In the genomic region with DNA sequence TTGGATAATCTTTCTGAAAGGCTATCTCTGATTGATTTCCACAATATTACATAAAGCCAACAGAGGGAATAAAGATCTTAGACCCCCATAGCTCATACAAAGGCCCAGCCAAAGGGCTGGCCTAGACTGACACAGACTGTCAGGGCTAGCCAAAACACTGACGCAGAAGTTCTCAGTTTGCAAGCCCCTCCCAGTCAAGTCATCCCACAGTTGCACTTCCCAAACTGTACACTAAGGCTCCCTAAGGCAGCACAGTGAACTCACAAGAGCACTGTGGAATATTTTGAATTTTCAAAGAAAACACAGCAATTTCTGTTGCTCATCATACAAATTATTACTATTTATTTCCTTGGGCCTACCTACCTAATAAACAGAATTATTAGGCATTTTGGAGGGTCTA, we compare ENCODE assay signal across 20 cellular contexts.
A peak's percentile ranks its signal among the peaks of the same experiment; 100 is the strongest.
DNase-seq lines count a peak whose midpoint lies in the region; ATAC-seq, FAIRE-seq and TF ChIP-seq lines count a peak whose summit lies in the region.
"Had no signal": no experiment of that assay in that cellular context is flagged by ENCODE, and none has a peak within 500 bp of the region (broad histone marks: within the 10 kb centered on the region; RNA-seq: fewer than 3 reads in every experiment).

No MANE protein-coding gene starts in this region.

- peaks cover 22% of the 10 kb centered on the region for H3K4me1 Mint-ChIP-seq in MCF 10A (ENCODE audit: insufficient read depth, unreplicated experiment)
- H3K4me1 Mint-ChIP-seq: naive B cell; stimulated activated naive CD8-positive, alpha-beta T cell treated with anti-CD3 and anti-CD28 coated beads, Interleukin-15, amount 100 ng/mL, for 72 hours had no signal

- no peak overlapping the region for H2AFZ ChIP-seq in HepG2 (ENCODE audit: low read length)

- TF ChIP-seq POLR2A in breast epithelium (IDR thresholded peaks at IDR 0.05) = no peak
- no peak for TF ChIP-seq POLR2A in HepG2 (IDR thresholded peaks at IDR 0.05; ENCODE audit: insufficient read depth in 1 of 2, low read depth in 2 of 2, low read length in 2 of 2)

- H3K4me3 ChIP-seq in breast epithelium (no peak overlapping the region), fibroblast of mammary gland (ENCODE audit: control insufficient read depth, low read depth, low read length) (no peak overlapping the region), skeletal muscle cell (ENCODE audit: low read depth, low read length) (no peak overlapping the region), HepG2 (replicated peaks in 1 of 3; ENCODE audit: insufficient read depth in 1 of 3, low read depth in 2 of 3, low read length in 3 of 3) (no peak overlapping the region)
- H3K4me3 ChIP-seq: esophagus squamous epithelium, SK-N-MC had no signal

- peak; percentile 42 for DNase-seq in MCF 10A (ENCODE audit: unreplicated experiment)
- DNase-seq in breast epithelium (ENCODE audit: low spot score in 2 of 2) = no peak
- peak; percentile 2 for DNase-seq in SK-MEL-5 (ENCODE audit: low read depth, low spot score)
- peak; percentile 81 for DNase-seq in fibroblast of mammary gland (ENCODE audit: low read depth)
- peak; percentile 42 for DNase-seq in skeletal muscle cell (ENCODE audit: low read depth)
- no peak for DNase-seq in HepG2 (ENCODE audit: low spot score)
- DNase-seq in omental fat pad (ENCODE audit: low spot score) = no peak
- no peak for DNase-seq in AML-193 (lab: John Stamatoyannopoulos, UW)
- DNase-seq: aorta; COR-L47; esophagus squamous epithelium; GF-D8; naive B cell; NCI-H1694; NCI-H446; stimulated activated CD4-positive, alpha-beta T cell treated with anti-CD3 and anti-CD28 coated beads, Interleukin-15, amount 100 ng/mL, for 24 hours; stimulated activated naive CD8-positive, alpha-beta T cell treated with anti-CD3 and anti-CD28 coated beads, Interleukin-15, amount 100 ng/mL, for 72 hours had no signal

- 43% methylated on average over 1 of the region's 1 CpG for whole genome bisulfite sequencing in HepG2 (ENCODE audit: low lambda C conversion rate)

- POLR2A ChIA-PET in MCF 10A (lab: Yijun Ruan, JAX) = interaction anchor here (0.6 kb wide), 1 partner anchor 111 kb away, joined by 3 read pairs; no protein-coding TSS in a partner anchor
- POLR2A ChIA-PET in HepG2 (lab: Yijun Ruan, JAX) = no interaction called here

- FAIRE-seq in HepG2 (lab: Jason Lieb, UNC) = no peak
- FAIRE-seq: urothelium cell line had no signal

- H3K36me3 Mint-ChIP-seq in MCF 10A (ENCODE audit: insufficient read depth, unreplicated experiment) = no peaks in the 10 kb centered on the region

- CTCF ChIA-PET in MCF 10A (lab: Yijun Ruan, JAX) (no interaction called here), HepG2 (lab: Yijun Ruan, JAX; ENCODE audit: low intra/inter-chr PET ratio, low total read pairs) (no interaction called here)

- H3K9me3 ChIP-seq in breast epithelium = no peaks in the 10 kb centered on the region
- no peaks in the 10 kb centered on the region for H3K9me3 ChIP-seq in HepG2 (ENCODE audit: low read length)
- H3K9me3 ChIP-seq: esophagus squamous epithelium had no signal

- H3K36me3 ChIP-seq in breast epithelium = no peaks in the 10 kb centered on the region
- H3K36me3 ChIP-seq in HepG2 (replicated peaks in 1 of 2; ENCODE audit: control insufficient read depth in 1 of 2, insufficient read depth in 2 of 2, low read length in 2 of 2) = no peaks in the 10 kb centered on the region
- H3K36me3 ChIP-seq: esophagus squamous epithelium had no signal

- H3K4me1 ChIP-seq in breast epithelium (no peaks in the 10 kb centered on the region), HepG2 (ENCODE audit: insufficient read depth, low read length) (no peaks in the 10 kb centered on the region)
- H3K4me1 ChIP-seq: esophagus squamous epithelium had no signal

- H3K4me3 Mint-ChIP-seq in MCF 10A (ENCODE audit: unreplicated experiment) = no peak overlapping the region
- H3K4me3 Mint-ChIP-seq: naive B cell; stimulated activated naive CD8-positive, alpha-beta T cell treated with anti-CD3 and anti-CD28 coated beads, Interleukin-15, amount 100 ng/mL, for 72 hours had no signal

- TF ChIP-seq EP300 in HepG2 (IDR thresholded peaks at IDR 0.05; ENCODE audit: low read depth in 2 of 2, low read length in 2 of 2) (no peak), HepG2 (CRISPR knock-in tag; IDR thresholded peaks at IDR 0.05; ENCODE audit: borderline replicate concordance) (no peak)

- intact Hi-C loops in MCF 10A (cut with micrococcal nuclease) = no loop called here
- intact Hi-C loops in breast epithelium (cut with DNase I; ENCODE audit: low total_unique reads) = no loop called here
- intact Hi-C loops in HepG2 (cut with micrococcal nuclease; ENCODE audit: unreplicated experiment) = no loop called here

- H3K27ac ChIP-seq in breast epithelium (no peak overlapping the region), HepG2 (ENCODE audit: extremely low read length, insufficient read depth, low read length) (no peak overlapping the region)
- H3K27ac ChIP-seq: esophagus squamous epithelium, SK-N-MC had no signal

- H3K27me3 Mint-ChIP-seq in MCF 10A (ENCODE audit: insufficient read depth, unreplicated experiment) = no peaks in the 10 kb centered on the region

- TF ChIP-seq RAD21 in HepG2 (CRISPR knock-in tag; IDR thresholded peaks at IDR 0.05) = no peak

- no peaks in the 10 kb centered on the region for H4K20me1 ChIP-seq in HepG2 (ENCODE audit: insufficient read depth, low read length)

- H3K27me3 ChIP-seq in breast epithelium (no peaks in the 10 kb centered on the region), HepG2 (ENCODE audit: control insufficient read depth in 1 of 2, insufficient read depth in 2 of 2, low read length in 2 of 2) (peaks cover 0 to 5% of the 10 kb centered on the region in 2 experiments; a peak in 1 of 5 replicates)
- H3K27me3 ChIP-seq: esophagus squamous epithelium had no signal

- no peaks in the 10 kb centered on the region for H3K9me3 Mint-ChIP-seq in MCF 10A (ENCODE audit: unreplicated experiment)
- H3K9me3 Mint-ChIP-seq: stimulated activated naive CD8-positive, alpha-beta T cell treated with anti-CD3 and anti-CD28 coated beads, Interleukin-15, amount 100 ng/mL, for 72 hours had no signal

- no peak overlapping the region for H3K4me2 ChIP-seq in HepG2 (ENCODE audit: low read depth, low read length)

- H3K79me2 ChIP-seq in HepG2 (ENCODE audit: insufficient read depth, low read length) = no peaks in the 10 kb centered on the region

- in situ Hi-C loops in SK-MEL-5 (cut with HindIII; ENCODE audit: low pct_unique_long_range_greater_than_20kb, low sequenced_read_pairs) = no loop called here
- in situ Hi-C loops in HepG2 (cut with HindIII; ENCODE audit: extremely low pct_ligation_motif_present, low pct_unique_long_range_greater_than_20kb) = no loop called here

- BruUV-seq in MCF 10A (replicated peaks; lab: Mats Ljungman, UMichigan) (no TSS peak), HepG2 (replicated peaks; lab: Mats Ljungman, UMichigan) (no TSS peak)

- H3K9ac ChIP-seq in HepG2 (ENCODE audit: insufficient read depth, low read depth, low read length) = no peak overlapping the region

- no peak for ATAC-seq in HepG2
- no peak for ATAC-seq in omental fat pad (ENCODE audit: low FRiP score)
- ATAC-seq: left lobe of liver; stimulated activated naive CD8-positive, alpha-beta T cell treated with anti-CD3 and anti-CD28 coated beads, Interleukin-15, amount 100 ng/mL, for 72 hours had no signal

- TF ChIP-seq CTCF in MCF 10A (IDR thresholded peaks at IDR 0.05; ENCODE audit: unreplicated experiment) (no peak), breast epithelium (IDR thresholded peaks at IDR 0.05) (no peak), fibroblast of mammary gland (conservative IDR thresholded peaks at IDR 0.05; ENCODE audit: control insufficient read depth, insufficient read depth, low read depth, low read length) (peak; percentile 36), HepG2 (CRISPR knock-in tag; IDR thresholded peaks at IDR 0.05) (no peak), omental fat pad (IDR thresholded peaks at IDR 0.05) (no peak)

- H3K27ac Mint-ChIP-seq in MCF 10A (ENCODE audit: low read depth, unreplicated experiment) = no peak overlapping the region
- H3K27ac Mint-ChIP-seq: naive B cell; stimulated activated naive CD8-positive, alpha-beta T cell treated with anti-CD3 and anti-CD28 coated beads, Interleukin-15, amount 100 ng/mL, for 72 hours had no signal

TF ChIP-seq in HepG2, 621 proteins besides CTCF, POLR2A, EP300 and RAD21 (continues in another document):
- TF ChIP-seq RARA (CRISPR knock-in tag; IDR thresholded peaks at IDR 0.05) (no peak), ATAD3A (CRISPR knock-in tag; IDR thresholded peaks at IDR 0.05) (no peak), CC2D1A (CRISPR knock-in tag; IDR thresholded peaks at IDR 0.05) (no peak), LCORL (IDR thresholded peaks at IDR 0.05) (no peak), LCORL (CRISPR knock-in tag; IDR thresholded peaks at IDR 0.05) (no peak), RAD51 (IDR thresholded peaks at IDR 0.05; ENCODE audit: borderline replicate concordance) (no peak), KAT8 (CRISPR knock-in tag; IDR thresholded peaks at IDR 0.05) (no peak), ZNF790 (CRISPR knock-in tag; IDR thresholded peaks at IDR 0.05; ENCODE audit: borderline replicate concordance) (no peak), ZNF530 (CRISPR knock-in tag; IDR thresholded peaks at IDR 0.05; ENCODE audit: low read depth) (no peak), ZNF564 (CRISPR knock-in tag; IDR thresholded peaks at IDR 0.05) (no peak), MTA1 (CRISPR knock-in tag; IDR thresholded peaks at IDR 0.05; ENCODE audit: borderline replicate concordance) (no peak), ZNF747 (CRISPR knock-in tag; IDR thresholded peaks at IDR 0.05; ENCODE audit: borderline replicate concordance) (no peak)
- TF ChIP-seq, protein P1, sequence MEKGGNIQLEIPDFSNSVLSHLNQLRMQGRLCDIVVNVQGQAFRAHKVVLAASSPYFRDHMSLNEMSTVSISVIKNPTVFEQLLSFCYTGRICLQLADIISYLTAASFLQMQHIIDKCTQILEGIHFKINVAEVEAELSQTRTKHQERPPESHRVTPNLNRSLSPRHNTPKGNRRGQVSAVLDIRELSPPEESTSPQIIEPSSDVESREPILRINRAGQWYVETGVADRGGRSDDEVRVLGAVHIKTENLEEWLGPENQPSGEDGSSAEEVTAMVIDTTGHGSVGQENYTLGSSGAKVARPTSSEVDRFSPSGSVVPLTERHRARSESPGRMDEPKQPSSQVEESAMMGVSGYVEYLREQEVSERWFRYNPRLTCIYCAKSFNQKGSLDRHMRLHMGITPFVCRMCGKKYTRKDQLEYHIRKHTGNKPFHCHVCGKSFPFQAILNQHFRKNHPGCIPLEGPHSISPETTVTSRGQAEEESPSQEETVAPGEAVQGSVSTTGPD (CRISPR knock-in tag; IDR thresholded peaks at IDR 0.05) = no peak
- TF ChIP-seq, protein P2, sequence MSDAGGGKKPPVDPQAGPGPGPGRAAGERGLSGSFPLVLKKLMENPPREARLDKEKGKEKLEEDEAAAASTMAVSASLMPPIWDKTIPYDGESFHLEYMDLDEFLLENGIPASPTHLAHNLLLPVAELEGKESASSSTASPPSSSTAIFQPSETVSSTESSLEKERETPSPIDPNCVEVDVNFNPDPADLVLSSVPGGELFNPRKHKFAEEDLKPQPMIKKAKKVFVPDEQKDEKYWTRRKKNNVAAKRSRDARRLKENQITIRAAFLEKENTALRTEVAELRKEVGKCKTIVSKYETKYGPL (CRISPR knock-in tag; IDR thresholded peaks at IDR 0.05) = no peak

Comparison
In these comparisons a context has a peak if more than half of its experiments do, and no peak if none do; other contexts are left out.
1. DNase-seq: peak in MCF 10A (single experiment), SK-MEL-5 (single experiment), fibroblast of mammary gland (single experiment) and skeletal muscle cell (single experiment); none in breast epithelium (0 of 2), HepG2 (single experiment), omental fat pad (single experiment) and AML-193 (0 of 2).